ENCODE assay signal across 8 cellular contexts in the genomic region with DNA sequence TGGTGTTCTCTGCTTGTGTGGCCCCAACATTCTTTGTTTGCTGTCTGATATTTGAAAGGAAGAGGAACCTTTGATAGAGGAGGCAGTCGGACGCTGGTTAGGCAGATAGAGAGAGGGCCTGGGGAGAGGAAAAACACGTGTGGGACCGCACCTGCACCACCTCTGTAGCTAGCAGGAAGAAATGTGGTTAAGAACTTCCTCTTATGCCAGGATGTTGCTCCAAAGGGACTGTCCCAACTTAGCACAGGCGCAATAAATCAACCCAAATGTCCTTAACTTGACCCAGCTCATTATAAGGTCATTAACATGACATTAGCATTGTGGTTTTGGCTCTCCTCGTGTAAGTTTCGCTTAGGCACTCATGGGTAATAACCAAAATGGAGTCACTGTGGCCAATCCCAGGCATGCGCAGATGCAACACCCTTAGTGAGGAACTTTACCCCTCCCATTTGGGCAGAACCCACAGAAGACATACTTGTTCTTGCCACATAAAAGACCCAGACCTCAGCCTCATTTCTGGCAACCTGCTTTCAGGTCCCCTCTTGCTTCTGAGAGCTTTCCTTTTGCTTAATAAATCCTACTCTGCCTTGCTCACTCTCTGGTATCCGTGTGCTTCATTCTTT. TPM values are rescaled to one million over a fixed set of nuclear protein-coding genes. Genes with fewer than 3 reads are reported as not detected.
DNase-seq lines count a peak whose midpoint lies in the region; ATAC-seq and TF ChIP-seq lines count a peak whose summit lies in the region.
"Not testable (repeated sequence)": the region's sequence is repeated elsewhere in the genome, so short reads cannot be mapped to it uniquely, and the experiment has no call there.

No MANE protein-coding gene starts in this region.

- not testable (repeated sequence) for H3K4me1 Mint-ChIP-seq in activated CD8-positive, alpha-beta T cell treated with anti-CD3 and anti-CD28 coated beads for 36 hours (ENCODE audit: low read depth); central memory CD8-positive, alpha-beta T cell; stimulated activated memory B cell treated with anti-CD40 and anti-IgM and Interleukin-4, amounts not matched to agents 10 μg/mL and 1 μg/mL and 100 μg/mL, for 72 hours

- not testable (repeated sequence) for H3K4me2 ChIP-seq in Karpas-422 (ENCODE audit: low read depth, low read length, poor library complexity, severe bottlenecking)

- H2AFZ ChIP-seq in Karpas-422 (ENCODE audit: low read length) = not testable (repeated sequence)

- H3K4me1 ChIP-seq in Karpas-422 (ENCODE audit: low read length) = peaks cover 11% of the 10 kb centered on the region

- H3K9me3 ChIP-seq in Karpas-422 (ENCODE audit: low read length) = not testable (repeated sequence)

- POLR2A ChIA-PET in activated CD8-positive, alpha-beta T cell treated with anti-CD3 and anti-CD28 coated beads for 36 hours (lab: Charles Lee) = interaction anchor here (0.6 kb wide), 1 partner anchor 10 kb away, joined by 3 read pairs; no protein-coding TSS in a partner anchor

- H3K9me3 Mint-ChIP-seq in activated CD8-positive, alpha-beta T cell treated with anti-CD3 and anti-CD28 coated beads for 36 hours; central memory CD8-positive, alpha-beta T cell; stimulated activated memory B cell treated with anti-CD40 and anti-IgM and Interleukin-4, amounts not matched to agents 10 μg/mL and 1 μg/mL and 100 μg/mL, for 72 hours: not testable (repeated sequence)

- H3K27ac Mint-ChIP-seq in activated CD8-positive, alpha-beta T cell treated with anti-CD3 and anti-CD28 coated beads for 36 hours; central memory CD8-positive, alpha-beta T cell (ENCODE audit: low read depth); stimulated activated memory B cell treated with anti-CD40 and anti-IgM and Interleukin-4, amounts not matched to agents 10 μg/mL and 1 μg/mL and 100 μg/mL, for 72 hours: not testable (repeated sequence)

- H3K79me2 ChIP-seq in Karpas-422 (ENCODE audit: low read length) = not testable (repeated sequence)

- CTCF ChIA-PET in activated CD8-positive, alpha-beta T cell treated with anti-CD3 and anti-CD28 coated beads for 36 hours (lab: Charles Lee) = interaction anchor here (0.7 to 1.4 kb wide), 3 partner anchors 8 to 23 kb away, joined by 3 to 5 read pairs (median 3); no protein-coding TSS in a partner anchor

- H3K27ac ChIP-seq in Karpas-422 (ENCODE audit: low read length) = peak overlapping the region; percentile 83

- ATAC-seq in GM18508 (IDR thresholded peaks at IDR 0.05; ENCODE audit: insufficient read depth, unreplicated experiment) = peak; percentile 70
- peak; percentile 50 for ATAC-seq in GM19463 (IDR thresholded peaks at IDR 0.05; ENCODE audit: unreplicated experiment)
- ATAC-seq in HG02623 (IDR thresholded peaks at IDR 0.05; ENCODE audit: unreplicated experiment) = peak; percentile 70
- ATAC-seq in HG03103 (IDR thresholded peaks at IDR 0.05; ENCODE audit: low read depth, unreplicated experiment) = peak; percentile 71
- ATAC-seq in activated CD8-positive, alpha-beta T cell treated with anti-CD3 and anti-CD28 coated beads for 36 hours = peak; percentile 80
- peak; percentile 50 for ATAC-seq in central memory CD8-positive, alpha-beta T cell (replicated peaks; ENCODE audit: extremely low read depth, poor library complexity, severe bottlenecking)
- ATAC-seq in stimulated activated memory B cell treated with anti-CD40 and anti-IgM and Interleukin-4, amounts not matched to agents 10 μg/mL and 1 μg/mL and 100 μg/mL, for 72 hours = peak; percentile 89

- not testable (repeated sequence) for H3K4me3 ChIP-seq in Karpas-422 (ENCODE audit: low read length)

- not testable (repeated sequence) for TF ChIP-seq CTCF in activated CD8-positive, alpha-beta T cell treated with anti-CD3 and anti-CD28 coated beads for 36 hours (IDR thresholded peaks at IDR 0.05)

- H3K36me3 ChIP-seq in Karpas-422 (ENCODE audit: insufficient read depth, low read length) = not testable (repeated sequence)

- intact Hi-C loops in activated CD8-positive, alpha-beta T cell treated with anti-CD3 and anti-CD28 coated beads for 36 hours (cut with micrococcal nuclease) = not testable (repeated sequence)

- H4K20me1 ChIP-seq in Karpas-422 (ENCODE audit: insufficient read depth, low read depth, low read length) = not testable (repeated sequence)

- H3K9ac ChIP-seq in Karpas-422 (ENCODE audit: low read length) = not testable (repeated sequence)

- H3K27me3 ChIP-seq in Karpas-422 (ENCODE audit: low read length) = not testable (repeated sequence)

- not testable (repeated sequence) for DNase-seq in Karpas-422; central memory CD8-positive, alpha-beta T cell (ENCODE audit: low spot score in 2 of 2)
- peak; percentile 78 for DNase-seq in activated CD8-positive, alpha-beta T cell treated with anti-CD3 and anti-CD28 coated beads for 36 hours

- not testable (repeated sequence) for H3K27me3 Mint-ChIP-seq in activated CD8-positive, alpha-beta T cell treated with anti-CD3 and anti-CD28 coated beads for 36 hours; central memory CD8-positive, alpha-beta T cell; stimulated activated memory B cell treated with anti-CD40 and anti-IgM and Interleukin-4, amounts not matched to agents 10 μg/mL and 1 μg/mL and 100 μg/mL, for 72 hours

- H3K4me3 Mint-ChIP-seq in activated CD8-positive, alpha-beta T cell treated with anti-CD3 and anti-CD28 coated beads for 36 hours; central memory CD8-positive, alpha-beta T cell; stimulated activated memory B cell treated with anti-CD40 and anti-IgM and Interleukin-4, amounts not matched to agents 10 μg/mL and 1 μg/mL and 100 μg/mL, for 72 hours: not testable (repeated sequence)

- not testable (repeated sequence) for H3K36me3 Mint-ChIP-seq in activated CD8-positive, alpha-beta T cell treated with anti-CD3 and anti-CD28 coated beads for 36 hours (ENCODE audit: low read depth); central memory CD8-positive, alpha-beta T cell (ENCODE audit: insufficient read depth); stimulated activated memory B cell treated with anti-CD40 and anti-IgM and Interleukin-4, amounts not matched to agents 10 μg/mL and 1 μg/mL and 100 μg/mL, for 72 hours

- not testable (repeated sequence) for H3K9me2 ChIP-seq in Karpas-422 (replicated peaks; ENCODE audit: insufficient read depth, low read length)

RNA-seq across cellular contexts. Expression of gene ZNF595, which starts 1.4 kb away (rescaled TPM):
- 18.1 and 39.1 TPM in 2 replicates for total RNA-seq in Karpas-422 (2014; rRNA removed; shearing (Covaris generic); ENCODE audit: low replicate concordance)
- 1 to 10 TPM; 5.6 to 5.8 TPM for total RNA-seq in activated CD8-positive, alpha-beta T cell treated with anti-CD3 and anti-CD28 coated beads for 36 hours
